Comparison of ENCODE assay signal across 11 cellular contexts in genomic region chr13:27122036-27122435, GRCh38. TPM values are rescaled to one million over a fixed set of nuclear protein-coding genes. Genes with fewer than 3 reads are reported as not detected.
DNase-seq lines count a peak whose midpoint lies in the region; ATAC-seq and TF ChIP-seq lines count a peak whose summit lies in the region.
"Had no signal": no experiment of that assay in that cellular context is flagged by ENCODE, and none has a peak within 500 bp of the region (broad histone marks: within the 10 kb centered on the region; RNA-seq: fewer than 3 reads in every experiment).

No MANE protein-coding gene starts in this region.

- no peaks in the 10 kb centered on the region for H3K27me3 Mint-ChIP-seq in activated CD4-positive, alpha-beta T cell treated with anti-CD3 and anti-CD28 coated beads, Interleukin-2, amount 10 ng/mL, durations not matched to agents 24 days and 14 days
- no peaks in the 10 kb centered on the region for H3K27me3 Mint-ChIP-seq in activated CD4-positive, alpha-beta T cell treated with anti-CD3 and anti-CD28 coated beads, Interleukin-2, amount 10 ng/mL, durations not matched to agents 7 days and 5 days
- H3K27me3 Mint-ChIP-seq in natural killer cell treated with Interleukin-12 subunit alpha and Interleukin-12 subunit beta and Interleukin-15 and Interleukin-18, amount 100 ng/mL, for 72 hours = no peaks in the 10 kb centered on the region
- H3K27me3 Mint-ChIP-seq in natural killer cell (ENCODE audit: low read depth in 2 of 2) = no peaks in the 10 kb centered on the region
- no peaks in the 10 kb centered on the region for H3K27me3 Mint-ChIP-seq in osteocyte (ENCODE audit: unreplicated experiment)
- H3K27me3 Mint-ChIP-seq: CD4-positive, CD25-positive, alpha-beta regulatory T cell had no signal

- ATAC-seq in natural killer cell treated with Interleukin-12 subunit alpha and Interleukin-12 subunit beta and Interleukin-15 and Interleukin-18, amount 100 ng/mL, for 72 hours = no peak
- ATAC-seq in natural killer cell = no peak
- ATAC-seq in GM19463 (IDR thresholded peaks at IDR 0.05; ENCODE audit: unreplicated experiment) = no peak

- peak overlapping the region; percentile 16 for H3K27ac Mint-ChIP-seq in activated CD4-positive, alpha-beta T cell treated with anti-CD3 and anti-CD28 coated beads, Interleukin-2, amount 10 ng/mL, durations not matched to agents 24 days and 14 days
- no peak overlapping the region for H3K27ac Mint-ChIP-seq in activated CD4-positive, alpha-beta T cell treated with anti-CD3 and anti-CD28 coated beads, Interleukin-2, amount 10 ng/mL, durations not matched to agents 7 days and 5 days
- H3K27ac Mint-ChIP-seq in natural killer cell treated with Interleukin-12 subunit alpha and Interleukin-12 subunit beta and Interleukin-15 and Interleukin-18, amount 100 ng/mL, for 72 hours = peak overlapping the region in 1 of 2 donors; percentile 22
- no peak overlapping the region for H3K27ac Mint-ChIP-seq in natural killer cell
- peak overlapping the region; percentile 12 for H3K27ac Mint-ChIP-seq in osteocyte (ENCODE audit: unreplicated experiment)

- TF ChIP-seq CTCF in natural killer cell (IDR thresholded peaks at IDR 0.05) (no peak), osteocyte (IDR thresholded peaks at IDR 0.05) (no peak)

- peaks cover 39% of the 10 kb centered on the region for H3K36me3 Mint-ChIP-seq in activated CD4-positive, alpha-beta T cell treated with anti-CD3 and anti-CD28 coated beads, Interleukin-2, amount 10 ng/mL, durations not matched to agents 24 days and 14 days (ENCODE audit: low read depth)
- H3K36me3 Mint-ChIP-seq in activated CD4-positive, alpha-beta T cell treated with anti-CD3 and anti-CD28 coated beads, Interleukin-2, amount 10 ng/mL, durations not matched to agents 7 days and 5 days (ENCODE audit: low read depth) = peaks cover 45% of the 10 kb centered on the region
- H3K36me3 Mint-ChIP-seq in natural killer cell treated with Interleukin-12 subunit alpha and Interleukin-12 subunit beta and Interleukin-15 and Interleukin-18, amount 100 ng/mL, for 72 hours = peaks cover 33% of the 10 kb centered on the region
- H3K36me3 Mint-ChIP-seq in natural killer cell (no peaks in the 10 kb centered on the region), osteocyte (ENCODE audit: unreplicated experiment) (peaks cover 16% of the 10 kb centered on the region)

- POLR2A ChIA-PET in activated CD4-positive, alpha-beta T cell treated with anti-CD3 and anti-CD28 coated beads, Interleukin-2, amount 10 ng/mL, durations not matched to agents 7 days and 5 days (lab: Charles Lee) = interaction anchor here (0.8 kb wide), 1 partner anchor 9 kb away, joined by 5 read pairs; no protein-coding TSS in a partner anchor

- H3K4me1 Mint-ChIP-seq in activated CD4-positive, alpha-beta T cell treated with anti-CD3 and anti-CD28 coated beads, Interleukin-2, amount 10 ng/mL, durations not matched to agents 24 days and 14 days = peaks cover 23% of the 10 kb centered on the region
- H3K4me1 Mint-ChIP-seq in activated CD4-positive, alpha-beta T cell treated with anti-CD3 and anti-CD28 coated beads, Interleukin-2, amount 10 ng/mL, durations not matched to agents 7 days and 5 days = peaks cover 6% of the 10 kb centered on the region
- H3K4me1 Mint-ChIP-seq in natural killer cell treated with Interleukin-12 subunit alpha and Interleukin-12 subunit beta and Interleukin-15 and Interleukin-18, amount 100 ng/mL, for 72 hours (ENCODE audit: low read depth in 2 of 2) = peaks cover 49 to 62% of the 10 kb centered on the region in 2 donors
- H3K4me1 Mint-ChIP-seq in natural killer cell (peaks cover 64 to 68% of the 10 kb centered on the region in 2 donors), osteocyte (ENCODE audit: unreplicated experiment) (peaks cover 75% of the 10 kb centered on the region)

- H3K4me3 Mint-ChIP-seq in activated CD4-positive, alpha-beta T cell treated with anti-CD3 and anti-CD28 coated beads, Interleukin-2, amount 10 ng/mL, durations not matched to agents 24 days and 14 days = no peak overlapping the region
- no peak overlapping the region for H3K4me3 Mint-ChIP-seq in activated CD4-positive, alpha-beta T cell treated with anti-CD3 and anti-CD28 coated beads, Interleukin-2, amount 10 ng/mL, durations not matched to agents 7 days and 5 days
- peak overlapping the region; percentile 10 for H3K4me3 Mint-ChIP-seq in natural killer cell treated with Interleukin-12 subunit alpha and Interleukin-12 subunit beta and Interleukin-15 and Interleukin-18, amount 100 ng/mL, for 72 hours
- H3K4me3 Mint-ChIP-seq in natural killer cell (no peak overlapping the region), osteocyte (ENCODE audit: unreplicated experiment) (no peak overlapping the region)

- CTCF ChIA-PET in activated CD4-positive, alpha-beta T cell treated with anti-CD3 and anti-CD28 coated beads, Interleukin-2, amount 10 ng/mL, durations not matched to agents 7 days and 5 days (lab: Charles Lee) = no interaction called here

- intact Hi-C loops in activated CD4-positive, alpha-beta T cell treated with anti-CD3 and anti-CD28 coated beads, Interleukin-2, amount 10 ng/mL, durations not matched to agents 24 days and 14 days (cut with micrococcal nuclease) = no loop called here
- intact Hi-C loops in natural killer cell (cut with micrococcal nuclease) = no loop called here

- no peak for DNase-seq in activated CD4-positive, alpha-beta T cell treated with anti-CD3 and anti-CD28 coated beads, Interleukin-2, amount 10 ng/mL, durations not matched to agents 24 days and 14 days
- DNase-seq in activated CD4-positive, alpha-beta T cell treated with anti-CD3 and anti-CD28 coated beads, Interleukin-2, amount 10 ng/mL, durations not matched to agents 7 days and 5 days = no peak
- no peak for DNase-seq in natural killer cell treated with Interleukin-12 subunit alpha and Interleukin-12 subunit beta and Interleukin-15 and Interleukin-18, amount 100 ng/mL, for 72 hours (ENCODE audit: low spot score)
- DNase-seq in natural killer cell (no peak), osteocyte (ENCODE audit: extremely low spot score, unreplicated experiment) (no peak), NCI-H1436 treated with DMSO at 0.1 percent for 48 hours (lab: John Stamatoyannopoulos, UW) (no peak)
- DNase-seq: ACHN; CD4-positive, CD25-positive, alpha-beta regulatory T cell; DMS53; GF-D8 had no signal

- H3K9me3 Mint-ChIP-seq in activated CD4-positive, alpha-beta T cell treated with anti-CD3 and anti-CD28 coated beads, Interleukin-2, amount 10 ng/mL, durations not matched to agents 24 days and 14 days = peaks cover 3% of the 10 kb centered on the region
- H3K9me3 Mint-ChIP-seq in activated CD4-positive, alpha-beta T cell treated with anti-CD3 and anti-CD28 coated beads, Interleukin-2, amount 10 ng/mL, durations not matched to agents 7 days and 5 days = peaks cover 25% of the 10 kb centered on the region
- H3K9me3 Mint-ChIP-seq in natural killer cell treated with Interleukin-12 subunit alpha and Interleukin-12 subunit beta and Interleukin-15 and Interleukin-18, amount 100 ng/mL, for 72 hours = peaks cover 3% of the 10 kb centered on the region
- H3K9me3 Mint-ChIP-seq in natural killer cell (peaks cover 2 to 4% of the 10 kb centered on the region in 2 donors), osteocyte (ENCODE audit: unreplicated experiment) (peaks cover 4% of the 10 kb centered on the region)

RNA-seq across cellular contexts. Expression of gene USP12, which starts 49.6 kb away (rescaled TPM):
- total RNA-seq in activated CD4-positive, alpha-beta T cell treated with anti-CD3 and anti-CD28 coated beads, Interleukin-2, amount 10 ng/mL, durations not matched to agents 24 days and 14 days = 40.6 and 47.0 TPM in 2 replicates
- 10 to 100 TPM; 18.7 to 20.7 TPM for total RNA-seq in activated CD4-positive, alpha-beta T cell treated with anti-CD3 and anti-CD28 coated beads, Interleukin-2, amount 10 ng/mL, durations not matched to agents 7 days and 5 days
- 10 to 100 TPM; 51.4 to 78.6 TPM for total RNA-seq in natural killer cell treated with Interleukin-12 subunit alpha and Interleukin-12 subunit beta and Interleukin-15 and Interleukin-18, amount 100 ng/mL, for 72 hours
- 10 to 100 TPM; 44.3 to 55.3 (median 50.9) TPM for total RNA-seq in natural killer cell
- total RNA-seq in osteocyte = 31.8 and 32.6 TPM in 2 replicates

Comparison
In these comparisons a context has a peak if more than half of its experiments do, and no peak if none do; other contexts are left out.
1. H3K27ac Mint-ChIP-seq: peak in activated CD4-positive, alpha-beta T cell treated with anti-CD3 and anti-CD28 coated beads, Interleukin-2, amount 10 ng/mL, durations not matched to agents 24 days and 14 days (single experiment) and osteocyte (single experiment); none in activated CD4-positive, alpha-beta T cell treated with anti-CD3 and anti-CD28 coated beads, Interleukin-2, amount 10 ng/mL, durations not matched to agents 7 days and 5 days (single experiment) and natural killer cell (0 of 2).